1 cellular context compared by ENCODE assay signal in genomic region chr21:10119746-10120535, GRCh38.
A peak's percentile ranks its signal among the peaks of the same experiment; 100 is the strongest.
TF ChIP-seq lines count a peak whose summit lies in the region.

No MANE protein-coding gene starts in this region.

TF ChIP-seq in K562, 482 proteins besides CTCF, POLR2A, EP300 and RAD21 (continued from another document):
- TF ChIP-seq MGA (IDR thresholded peaks at IDR 0.05) (peak; percentile 62; the same call in 1 of the 2 replicates), RBFOX2 (IDR thresholded peaks at IDR 0.05; ENCODE audit: low read depth, low read length) (peak; percentile 35), L3MBTL2 (IDR thresholded peaks at IDR 0.05) (peak; percentile 41; the same call in 1 of the 2 replicates)
